8 cellular contexts compared by ENCODE assay signal in genomic region chr1:224205932-224206538, GRCh38. TPM values are rescaled to one million over a fixed set of nuclear protein-coding genes. Genes with fewer than 3 reads are reported as not detected.
DNase-seq lines count a peak whose midpoint lies in the region; ATAC-seq and TF ChIP-seq lines count a peak whose summit lies in the region.
"Not testable (repeated sequence)": the region's sequence is repeated elsewhere in the genome, so short reads cannot be mapped to it uniquely, and the experiment has no call there.

No MANE protein-coding gene starts in this region.

- CTCF ChIA-PET in Calu3 (lab: Charles Lee): interaction anchor here (0.9 kb wide), 1 partner anchor 35 kb away, joined by 3 read pairs; no protein-coding TSS in a partner anchor
- CTCF ChIA-PET in PC-3 (lab: Charles Lee): interaction anchor here (0.6 kb wide), 1 partner anchor 710 kb away, joined by 3 read pairs; no protein-coding TSS in a partner anchor
- CTCF ChIA-PET in activated CD8-positive, alpha-beta memory T cell treated with anti-CD3 and anti-CD28 coated beads, Interleukin-2, amount 10 ng/mL, durations not matched to agents 7 days and 5 days (lab: Charles Lee): interaction anchor here (1.5 to 1.9 kb wide), 2 partner anchors 27 to 124 kb away, joined by 3 to 5 read pairs; partner anchors contain the start of gene NVL

- H3K4me1 ChIP-seq in PC-3 (ENCODE audit: insufficient read depth, low read length): peaks cover 32% of the 10 kb centered on the region
- H3K4me1 ChIP-seq in mucosa of descending colon (ENCODE audit: low read depth): not testable (repeated sequence)
- peaks cover 31% of the 10 kb centered on the region for H3K4me1 ChIP-seq in skeletal muscle satellite cell (ENCODE audit: control insufficient read depth, insufficient read depth, low read length)
- peaks cover 16% of the 10 kb centered on the region for H3K4me1 ChIP-seq in upper lobe of right lung

- not testable (repeated sequence) for H3K36me3 ChIP-seq in PC-3 (ENCODE audit: low read depth, low read length); brain microvascular endothelial cell (replicated peaks); mucosa of descending colon (ENCODE audit: low read depth); skeletal muscle satellite cell (ENCODE audit: insufficient read depth, low read length); upper lobe of right lung

- not testable (repeated sequence) for H3K79me2 ChIP-seq in PC-3 (ENCODE audit: low read length)

- ATAC-seq in PC-3 (peak; percentile 2; the same call in 1 of the 2 replicates), mucosa of descending colon (peak; percentile 47), upper lobe of right lung (peak; percentile 52)
- not testable (repeated sequence) for ATAC-seq in activated CD8-positive, alpha-beta memory T cell treated with anti-CD3 and anti-CD28 coated beads, Interleukin-2, amount 10 ng/mL, durations not matched to agents 7 days and 5 days

- H3K9ac ChIP-seq in PC-3 (ENCODE audit: low read length) (peak overlapping the region; percentile 84), skeletal muscle satellite cell (ENCODE audit: low read depth, low read length) (peak overlapping the region; percentile 38)

- TF ChIP-seq CTCF in Calu3 (IDR thresholded peaks at IDR 0.05; ENCODE audit: unreplicated experiment); PC-3 (conservative IDR thresholded peaks at IDR 0.05; ENCODE audit: low read depth, low read length); brain microvascular endothelial cell (IDR thresholded peaks at IDR 0.05; ENCODE audit: low read depth, low read length, missing control alignments); glutamatergic neuron (IDR thresholded peaks at IDR 0.05; ENCODE audit: partially characterized antibody, unreplicated experiment); mucosa of descending colon (IDR thresholded peaks at IDR 0.05); upper lobe of right lung (IDR thresholded peaks at IDR 0.05): not testable (repeated sequence)

- H3K27me3 Mint-ChIP-seq in Calu3 (ENCODE audit: unreplicated experiment); activated CD8-positive, alpha-beta memory T cell treated with anti-CD3 and anti-CD28 coated beads, Interleukin-2, amount 10 ng/mL, durations not matched to agents 7 days and 5 days; glutamatergic neuron (ENCODE audit: unreplicated experiment): not testable (repeated sequence)

- not testable (repeated sequence) for H4K20me1 ChIP-seq in PC-3 (ENCODE audit: low read length)

- H3K4me2 ChIP-seq in PC-3 (ENCODE audit: low read length): peak overlapping the region; percentile 82
- peak overlapping the region; percentile 76 for H3K4me2 ChIP-seq in skeletal muscle satellite cell (ENCODE audit: low read length)

- in situ Hi-C loops in brain microvascular endothelial cell (cut with HindIII; ENCODE audit: low pct_ligation_motif_present, low sequenced_read_pairs): not testable (repeated sequence)

- intact Hi-C loops in Calu3 (cut with micrococcal nuclease; ENCODE audit: unreplicated experiment); PC-3 (cut with micrococcal nuclease); mucosa of descending colon (cut with DNase I, micrococcal nuclease); upper lobe of right lung (cut with DNase I): not testable (repeated sequence)

- H3K9me3 Mint-ChIP-seq in Calu3 (ENCODE audit: low read depth, unreplicated experiment); activated CD8-positive, alpha-beta memory T cell treated with anti-CD3 and anti-CD28 coated beads, Interleukin-2, amount 10 ng/mL, durations not matched to agents 7 days and 5 days (ENCODE audit: low read depth); glutamatergic neuron (ENCODE audit: unreplicated experiment): not testable (repeated sequence)

- H3K27ac ChIP-seq in PC-3 (ENCODE audit: low read length) (peak overlapping the region; percentile 98), brain microvascular endothelial cell (peak overlapping the region; percentile 36), upper lobe of right lung (peak overlapping the region; percentile 63)

- H2AFZ ChIP-seq in PC-3 (ENCODE audit: low read length): peak overlapping the region; percentile 64

- peak overlapping the region; percentile 41 for H3K4me3 Mint-ChIP-seq in Calu3 (ENCODE audit: low read depth, unreplicated experiment)
- H3K4me3 Mint-ChIP-seq in activated CD8-positive, alpha-beta memory T cell treated with anti-CD3 and anti-CD28 coated beads, Interleukin-2, amount 10 ng/mL, durations not matched to agents 7 days and 5 days; glutamatergic neuron (ENCODE audit: unreplicated experiment): not testable (repeated sequence)

- H3K4me1 Mint-ChIP-seq in Calu3 (ENCODE audit: low read depth, unreplicated experiment): peaks cover 18% of the 10 kb centered on the region
- peaks cover 13% of the 10 kb centered on the region for H3K4me1 Mint-ChIP-seq in activated CD8-positive, alpha-beta memory T cell treated with anti-CD3 and anti-CD28 coated beads, Interleukin-2, amount 10 ng/mL, durations not matched to agents 7 days and 5 days
- H3K4me1 Mint-ChIP-seq in glutamatergic neuron (ENCODE audit: low read depth, unreplicated experiment): peaks cover 16% of the 10 kb centered on the region

- not testable (repeated sequence) for H3K27me3 ChIP-seq in PC-3 (ENCODE audit: low read length); brain microvascular endothelial cell (replicated peaks); skeletal muscle satellite cell (ENCODE audit: control insufficient read depth, insufficient read depth, low read length); upper lobe of right lung

- H3K36me3 Mint-ChIP-seq in Calu3 (ENCODE audit: insufficient read depth, unreplicated experiment); activated CD8-positive, alpha-beta memory T cell treated with anti-CD3 and anti-CD28 coated beads, Interleukin-2, amount 10 ng/mL, durations not matched to agents 7 days and 5 days; glutamatergic neuron (ENCODE audit: unreplicated experiment): not testable (repeated sequence)

- POLR2A ChIA-PET in PC-3 (lab: Charles Lee; ENCODE audit: unreplicated experiment): interaction anchor here (0.6 kb wide), 1 partner anchor 10 kb away, joined by 4 read pairs; no protein-coding TSS in a partner anchor

- H3K27ac Mint-ChIP-seq in Calu3 (ENCODE audit: unreplicated experiment) (peak overlapping the region; percentile 83), glutamatergic neuron (ENCODE audit: unreplicated experiment) (peak overlapping the region; percentile 91)
- H3K27ac Mint-ChIP-seq in activated CD8-positive, alpha-beta memory T cell treated with anti-CD3 and anti-CD28 coated beads, Interleukin-2, amount 10 ng/mL, durations not matched to agents 7 days and 5 days: peak overlapping the region; percentile 37

- H3K4me3 ChIP-seq in PC-3 (ENCODE audit: low read length): peak overlapping the region; percentile 51
- H3K4me3 ChIP-seq in brain microvascular endothelial cell (ENCODE audit: low read depth, low read length); mucosa of descending colon; skeletal muscle satellite cell (ENCODE audit: low read length); upper lobe of right lung: not testable (repeated sequence)

- H3K9me2 ChIP-seq in PC-3 (replicated peaks; ENCODE audit: low read length): not testable (repeated sequence)

- peaks cover 14% of the 10 kb centered on the region for H3F3A ChIP-seq in PC-3 (ENCODE audit: low read length, unreplicated experiment)

- BruUV-seq in Calu3 (replicated peaks; lab: Mats Ljungman, UMichigan); PC-3 (replicated peaks; lab: Mats Ljungman, UMichigan): not testable (repeated sequence)

- not testable (repeated sequence) for H3K9me3 ChIP-seq in PC-3 (ENCODE audit: low read length); mucosa of descending colon; skeletal muscle satellite cell (replicated peaks; ENCODE audit: low read length); upper lobe of right lung

- not testable (repeated sequence) for DNase-seq in Calu3; PC-3; activated CD8-positive, alpha-beta memory T cell treated with anti-CD3 and anti-CD28 coated beads, Interleukin-2, amount 10 ng/mL, durations not matched to agents 7 days and 5 days; brain microvascular endothelial cell; glutamatergic neuron; mucosa of descending colon; upper lobe of right lung

RNA-seq across cellular contexts. Expression of gene DEGS1, which starts 23.0 kb away (rescaled TPM):
- total RNA-seq in Calu3 (2022) (58.1 and 72.5 TPM in 2 replicates), PC-3 (2014; rRNA removed) (71.3 and 72.2 TPM in 2 replicates), glutamatergic neuron (ENCODE audit: unreplicated experiment) (60.0 TPM), mucosa of descending colon (10 to 100 TPM; 10.7 to 56.3 (median 22.7) TPM), upper lobe of right lung (76.7 TPM)
- 10 to 100 TPM; 49.0 to 65.9 TPM for total RNA-seq in activated CD8-positive, alpha-beta memory T cell treated with anti-CD3 and anti-CD28 coated beads, Interleukin-2, amount 10 ng/mL, durations not matched to agents 7 days and 5 days
- total RNA-seq in skeletal muscle satellite cell (2012; rRNA removed): 69.5 and 111 TPM in 2 replicates

Comparison
In these comparisons a context has a peak if more than half of its experiments do, and no peak if none do; other contexts are left out.
1. H3K27ac Mint-ChIP-seq: peak in every context shown above with its lines; median percentile 91 in glutamatergic neuron; 83 in Calu3; 37 in activated CD8-positive, alpha-beta memory T cell treated with anti-CD3 and anti-CD28 coated beads, Interleukin-2, amount 10 ng/mL, durations not matched to agents 7 days and 5 days.
2. H3K27ac ChIP-seq: peak in every context shown above with its lines; median percentile 98 in PC-3; 63 in upper lobe of right lung; 36 in brain microvascular endothelial cell.